ENCODE assay signal across 8 cellular contexts in the genomic region with DNA sequence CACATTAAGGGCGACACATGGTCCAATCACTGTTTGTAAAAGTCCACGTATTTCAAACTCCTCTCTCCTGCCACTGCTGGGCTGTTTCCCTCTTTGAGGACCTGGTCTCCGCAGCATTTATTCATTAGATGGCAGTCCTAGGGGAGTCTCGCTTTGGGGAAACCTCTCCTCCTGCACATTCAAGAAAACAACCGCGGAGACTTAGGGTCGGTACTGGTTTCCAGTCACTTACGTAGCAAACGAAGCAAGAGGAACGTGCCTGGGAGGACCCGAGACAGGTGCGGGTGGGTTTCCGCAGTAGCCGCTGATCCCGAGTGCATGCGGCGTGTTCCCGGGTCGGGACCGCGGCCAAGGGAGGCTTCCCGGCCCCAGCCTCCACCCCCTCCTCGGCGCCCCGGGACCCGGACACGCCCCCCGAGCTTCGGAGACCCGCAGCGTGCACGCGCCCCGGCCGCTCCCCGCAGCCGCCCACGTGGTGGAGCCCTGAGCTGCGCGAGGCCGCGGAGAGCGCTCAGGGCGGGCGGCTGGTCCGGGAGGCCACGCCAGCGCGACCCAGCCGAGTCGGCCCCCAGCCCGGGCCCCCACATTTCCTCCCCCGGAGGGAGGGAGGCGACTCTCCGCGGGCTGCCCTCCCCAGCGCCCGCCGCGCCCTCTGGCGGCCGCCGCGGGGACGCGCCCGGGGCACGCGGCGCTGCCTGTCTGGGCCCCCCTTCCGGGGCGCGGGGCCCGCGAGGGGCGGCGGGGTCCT. TPM values are rescaled to one million over a fixed set of nuclear protein-coding genes. Genes with fewer than 3 reads are reported as not detected.
A peak's percentile ranks its signal among the peaks of the same experiment; 100 is the strongest.
DNase-seq lines count a peak whose midpoint lies in the region; ATAC-seq and TF ChIP-seq lines count a peak whose summit lies in the region.

No MANE protein-coding gene starts in this region.

- DNase-seq in AG04449 (ENCODE audit: low read depth, low spot score) = no peak
- peak; percentile 80 for DNase-seq in NT2/D1 (ENCODE audit: low read depth, low spot score)
- peak; percentile 80 for DNase-seq in activated T-cell treated with anti-CD3 and anti-CD28 coated beads, Interleukin-2, amount 50 U/mL, for 1 hour
- peak; percentile 74 to 81 for DNase-seq in stimulated activated naive CD8-positive, alpha-beta T cell treated with anti-CD3 and anti-CD28 coated beads, Interleukin-15, amount 100 ng/mL, for 72 hours

- peak overlapping the region in 1 of 2 donors; percentile 54 for H3K27ac Mint-ChIP-seq in stimulated activated naive CD8-positive, alpha-beta T cell treated with anti-CD3 and anti-CD28 coated beads, Interleukin-15, amount 100 ng/mL, for 72 hours

- H3K27me3 ChIP-seq in NT2/D1 (ENCODE audit: insufficient read depth, insufficient read length) (peaks cover 18% of the 10 kb centered on the region), esophagus (ENCODE audit: control insufficient read depth in 1 of 2, insufficient read depth in 2 of 2, low read length in 2 of 2) (no peaks in the 10 kb centered on the region), muscle layer of duodenum (ENCODE audit: low read depth, low read length) (peaks cover 3% of the 10 kb centered on the region)

- WGBS in esophagus, 2 donors = 1% methylated on average over 37 to 77 of the region's 77 CpGs

- H3K9me3 Mint-ChIP-seq in stimulated activated naive CD8-positive, alpha-beta T cell treated with anti-CD3 and anti-CD28 coated beads, Interleukin-15, amount 100 ng/mL, for 72 hours = no peaks in the 10 kb centered on the region

- H3K9me3 ChIP-seq in NT2/D1 (ENCODE audit: insufficient read depth, low read length) (no peaks in the 10 kb centered on the region), esophagus (ENCODE audit: control insufficient read depth in 2 of 2, insufficient read depth in 1 of 2, low read depth in 1 of 2, low read length in 1 of 2) (no peaks in the 10 kb centered on the region), muscle layer of duodenum (ENCODE audit: control insufficient read depth in 1 of 2, low read length in 2 of 2) (no peaks in the 10 kb centered on the region)

- H3K4me3 ChIP-seq in AG04449 (ENCODE audit: low read depth, low read length) (peak overlapping the region; percentile 72), NT2/D1 (ENCODE audit: insufficient read length, low read depth) (peak overlapping the region; percentile 83), esophagus (ENCODE audit: low read depth in 1 of 2, low read length in 2 of 2) (peak overlapping the region; percentile 70 to 93), muscle layer of duodenum (ENCODE audit: low read depth in 1 of 2, low read length in 2 of 2) (peak overlapping the region; percentile 77 to 81)

- H3K36me3 ChIP-seq in NT2/D1 (ENCODE audit: insufficient read depth, insufficient read length, low read length) (no peaks in the 10 kb centered on the region), esophagus (ENCODE audit: control insufficient read depth in 2 of 2, insufficient read depth in 2 of 2, low read length in 1 of 2) (no peaks in the 10 kb centered on the region), muscle layer of duodenum (ENCODE audit: control insufficient read depth in 1 of 2, insufficient read depth in 2 of 2, low read length in 2 of 2) (no peaks in the 10 kb centered on the region)

- POLR2A ChIA-PET in AG04449 (lab: Yijun Ruan, JAX) = interaction anchor here (0.7 to 1.0 kb wide), 3 partner anchors 126 to 206 kb away, joined by 3 to 6 read pairs (median 3); no protein-coding TSS in a partner anchor

- ATAC-seq in GM18520 (IDR thresholded peaks at IDR 0.05; ENCODE audit: unreplicated experiment) (peak; percentile 28), HG03139 (IDR thresholded peaks at IDR 0.05; ENCODE audit: unreplicated experiment) (peak; percentile 43)
- peak; percentile 67 for ATAC-seq in stimulated activated naive CD8-positive, alpha-beta T cell treated with anti-CD3 and anti-CD28 coated beads, Interleukin-15, amount 100 ng/mL, for 72 hours

- peak overlapping the region; percentile 45 to 81 for H3K27ac ChIP-seq in esophagus (ENCODE audit: low read depth in 2 of 2, low read length in 1 of 2)
- peak overlapping the region; percentile 51 for H3K27ac ChIP-seq in muscle layer of duodenum (ENCODE audit: low read length)

- H3K9ac ChIP-seq in NT2/D1 (ENCODE audit: insufficient read length, low read depth) = peak overlapping the region; percentile 94

- H3K4me1 Mint-ChIP-seq in stimulated activated naive CD8-positive, alpha-beta T cell treated with anti-CD3 and anti-CD28 coated beads, Interleukin-15, amount 100 ng/mL, for 72 hours = peaks cover 26% of the 10 kb centered on the region

- H3K4me1 ChIP-seq in NT2/D1 (ENCODE audit: insufficient read depth, insufficient read length) (peaks cover 2% of the 10 kb centered on the region), esophagus (ENCODE audit: control insufficient read depth in 2 of 2, insufficient read depth in 2 of 2, low read length in 1 of 2) (no peaks in the 10 kb centered on the region), muscle layer of duodenum (ENCODE audit: control insufficient read depth in 1 of 2, insufficient read depth in 2 of 2, low read length in 2 of 2) (peaks cover 0 to 9% of the 10 kb centered on the region in 2 donors)

- H3K27me3 Mint-ChIP-seq in stimulated activated naive CD8-positive, alpha-beta T cell treated with anti-CD3 and anti-CD28 coated beads, Interleukin-15, amount 100 ng/mL, for 72 hours = no peaks in the 10 kb centered on the region

- CTCF ChIA-PET in AG04449 (lab: Yijun Ruan, JAX) = interaction anchor here (0.6 to 5.7 kb wide), 31 partner anchors 12 to 433 kb away, joined by 3 to 44 read pairs (median 4); no protein-coding TSS in a partner anchor

- peak; percentile 26 for TF ChIP-seq CTCF in AG04449 (IDR thresholded peaks at IDR 0.05; ENCODE audit: insufficient read depth, low read length, missing control alignments)

- peak overlapping the region; percentile 84 to 86 for H3K4me3 Mint-ChIP-seq in stimulated activated naive CD8-positive, alpha-beta T cell treated with anti-CD3 and anti-CD28 coated beads, Interleukin-15, amount 100 ng/mL, for 72 hours

RNA-seq across cellular contexts. Expression of gene IGF1R, which starts 1.1 kb away (rescaled TPM):
- 1 to 10 TPM; 4.1 to 4.4 TPM for polyA plus RNA-seq in esophagus
